ENCODE assay signal across 24 cellular contexts in genomic region chr1:31951276-31951675, GRCh38. TPM values are rescaled to one million over a fixed set of nuclear protein-coding genes. Genes with fewer than 3 reads are reported as not detected.
DNase-seq lines count a peak whose midpoint lies in the region; ATAC-seq and TF ChIP-seq lines count a peak whose summit lies in the region.
"Had no signal": no experiment of that assay in that cellular context is flagged by ENCODE, and none has a peak within 500 bp of the region (broad histone marks: within the 10 kb centered on the region; RNA-seq: fewer than 3 reads in every experiment).

No MANE protein-coding gene starts in this region.

- H3K9me3 ChIP-seq in left ventricle myocardium inferior (replicated peaks) (no peaks in the 10 kb centered on the region), ascending aorta (no peaks in the 10 kb centered on the region), tibial artery (no peaks in the 10 kb centered on the region), testis (no peaks in the 10 kb centered on the region)
- H3K9me3 ChIP-seq in naive thymus-derived CD4-positive, alpha-beta T cell (ENCODE audit: control insufficient read depth in 2 of 3, low read length in 3 of 3): no peaks in the 10 kb centered on the region
- H3K9me3 ChIP-seq: breast epithelium, upper lobe of right lung had no signal

- ATAC-seq in Right ventricle myocardium inferior: no peak
- no peak for ATAC-seq in naive thymus-derived CD4-positive, alpha-beta T cell
- ATAC-seq in activated naive CD8-positive, alpha-beta T cell treated with anti-CD3 and anti-CD28 coated beads, Interleukin-2, amount 50 U/mL, for 24 hours: no peak
- ATAC-seq in HG03280 (IDR thresholded peaks at IDR 0.05; ENCODE audit: unreplicated experiment): no peak
- ATAC-seq: activated CD8-positive, alpha-beta T cell treated with anti-CD3 and anti-CD28 coated beads, Interleukin-2, amount 10 ng/mL, durations not matched to agents 7 days and 5 days; stimulated activated naive B cell treated with anti-CD40 and anti-IgM and Interleukin-4, amounts not matched to agents 10 μg/mL and 1 μg/mL and 100 μg/mL, for 72 hours; upper lobe of right lung had no signal

- H3K4me3 Mint-ChIP-seq in naive thymus-derived CD4-positive, alpha-beta T cell: no peak overlapping the region
- H3K4me3 Mint-ChIP-seq in activated naive CD8-positive, alpha-beta T cell treated with anti-CD3 and anti-CD28 coated beads, Interleukin-2, amount 50 U/mL, for 24 hours: no peak overlapping the region
- H3K4me3 Mint-ChIP-seq: activated CD8-positive, alpha-beta T cell treated with anti-CD3 and anti-CD28 coated beads, Interleukin-2, amount 10 ng/mL, durations not matched to agents 7 days and 5 days; activated naive CD8-positive, alpha-beta T cell treated with anti-CD3 and anti-CD28 coated beads, Interleukin-2, amount 10 ng/mL, durations not matched to agents 7 days and 5 days; dendritic cell treated with granulocyte-macrophage colony-stimulating factor and Interleukin-4, amounts not matched to agents 40 ng/mL and 50 ng/mL, for 4 days; immature natural killer cell; nephron progenitor cell; stimulated activated naive B cell treated with anti-CD40 and anti-IgM and Interleukin-4, amounts not matched to agents 10 μg/mL and 1 μg/mL and 100 μg/mL, for 72 hours had no signal

- no peak for TF ChIP-seq CTCF in left ventricle myocardium inferior (IDR thresholded peaks at IDR 0.05; ENCODE audit: borderline replicate concordance)
- no peak for TF ChIP-seq CTCF in ascending aorta (IDR thresholded peaks at IDR 0.05)
- no peak for TF ChIP-seq CTCF in tibial artery (IDR thresholded peaks at IDR 0.05)
- TF ChIP-seq CTCF in testis (IDR thresholded peaks at IDR 0.05): no peak

- H3K4me3 ChIP-seq in left ventricle myocardium inferior (no peak overlapping the region), ascending aorta (no peak overlapping the region), tibial artery (no peak overlapping the region), testis (no peak overlapping the region)
- H3K4me3 ChIP-seq in naive thymus-derived CD4-positive, alpha-beta T cell (ENCODE audit: low read length): no peak overlapping the region
- H3K4me3 ChIP-seq: breast epithelium, lung, upper lobe of right lung had no signal

- no peaks in the 10 kb centered on the region for H3K27me3 Mint-ChIP-seq in naive thymus-derived CD4-positive, alpha-beta T cell
- H3K27me3 Mint-ChIP-seq in activated naive CD8-positive, alpha-beta T cell treated with anti-CD3 and anti-CD28 coated beads, Interleukin-2, amount 50 U/mL, for 24 hours: no peaks in the 10 kb centered on the region
- H3K27me3 Mint-ChIP-seq: activated naive CD8-positive, alpha-beta T cell treated with anti-CD3 and anti-CD28 coated beads, Interleukin-2, amount 10 ng/mL, durations not matched to agents 7 days and 5 days; CD4-positive, CD25-positive, alpha-beta regulatory T cell; dendritic cell treated with granulocyte-macrophage colony-stimulating factor and Interleukin-4, amounts not matched to agents 40 ng/mL and 50 ng/mL, for 4 days; stimulated activated naive B cell treated with anti-CD40 and anti-IgM and Interleukin-4, amounts not matched to agents 10 μg/mL and 1 μg/mL and 100 μg/mL, for 72 hours had no signal

- H3K27ac Mint-ChIP-seq in naive thymus-derived CD4-positive, alpha-beta T cell: peak overlapping the region in 8 of 9 donors; percentile 23 to 81 (median 50)
- H3K27ac Mint-ChIP-seq in activated naive CD8-positive, alpha-beta T cell treated with anti-CD3 and anti-CD28 coated beads, Interleukin-2, amount 50 U/mL, for 24 hours: no peak overlapping the region
- H3K27ac Mint-ChIP-seq: activated CD8-positive, alpha-beta T cell treated with anti-CD3 and anti-CD28 coated beads, Interleukin-2, amount 10 ng/mL, durations not matched to agents 7 days and 5 days; nephron progenitor cell; stimulated activated naive B cell treated with anti-CD40 and anti-IgM and Interleukin-4, amounts not matched to agents 10 μg/mL and 1 μg/mL and 100 μg/mL, for 72 hours had no signal

- H3K27ac ChIP-seq in left ventricle myocardium inferior (replicated peaks) (peak overlapping the region; percentile 95), ascending aorta (peak overlapping the region; percentile 40 to 52), tibial artery (peak overlapping the region; percentile 29 to 35), testis (no peak overlapping the region)
- H3K27ac ChIP-seq in naive thymus-derived CD4-positive, alpha-beta T cell (ENCODE audit: low read depth, low read length): no peak overlapping the region
- H3K27ac ChIP-seq: breast epithelium, RWPE1, upper lobe of right lung, WERI-Rb-1 had no signal

- POLR2A ChIA-PET in naive thymus-derived CD4-positive, alpha-beta T cell (lab: Charles Lee): interaction anchor here (1.1 to 13.9 kb wide), 4 partner anchors 9 to 20 kb away, joined by 3 to 248 read pairs (median 4); partner anchors contain the start of gene PTP4A2

- DNase-seq in left ventricle myocardium inferior (no peak), Right ventricle myocardium inferior (ENCODE audit: missing footprints) (no peak), ascending aorta (ENCODE audit: low spot score in 2 of 2) (no peak), tibial artery (no peak), testis (no peak)
- no peak for DNase-seq in naive thymus-derived CD4-positive, alpha-beta T cell
- no peak for DNase-seq in activated naive CD8-positive, alpha-beta T cell treated with anti-CD3 and anti-CD28 coated beads, Interleukin-2, amount 50 U/mL, for 24 hours
- DNase-seq: activated CD8-positive, alpha-beta T cell treated with anti-CD3 and anti-CD28 coated beads, Interleukin-2, amount 10 ng/mL, durations not matched to agents 7 days and 5 days; activated naive CD8-positive, alpha-beta T cell treated with anti-CD3 and anti-CD28 coated beads, Interleukin-2, amount 10 ng/mL, durations not matched to agents 7 days and 5 days; activated T-cell treated with anti-CD3 and anti-CD28 coated beads, Interleukin-2, amount 50 U/mL, for 48 hours; CD4-positive, CD25-positive, alpha-beta regulatory T cell; glutamatergic neuron; immature natural killer cell; NCI-H2081; NCI-H510A; nephron progenitor cell; stimulated activated naive B cell treated with anti-CD40 and anti-IgM and Interleukin-4, amounts not matched to agents 10 μg/mL and 1 μg/mL and 100 μg/mL, for 72 hours; upper lobe of right lung; WERI-Rb-1 had no signal

- H3K27me3 ChIP-seq in left ventricle myocardium inferior (ENCODE audit: low read depth) (no peaks in the 10 kb centered on the region), ascending aorta (no peaks in the 10 kb centered on the region), tibial artery (no peaks in the 10 kb centered on the region), testis (no peaks in the 10 kb centered on the region)
- no peaks in the 10 kb centered on the region for H3K27me3 ChIP-seq in naive thymus-derived CD4-positive, alpha-beta T cell (ENCODE audit: control insufficient read depth in 2 of 2, insufficient read depth in 2 of 2, low read length in 2 of 2)
- H3K27me3 ChIP-seq: breast epithelium, upper lobe of right lung had no signal

- peaks cover 26 to 52% (median 48%) of the 10 kb centered on the region in 7 donors for H3K4me1 Mint-ChIP-seq in naive thymus-derived CD4-positive, alpha-beta T cell
- H3K4me1 Mint-ChIP-seq in activated naive CD8-positive, alpha-beta T cell treated with anti-CD3 and anti-CD28 coated beads, Interleukin-2, amount 50 U/mL, for 24 hours: peaks cover 43% of the 10 kb centered on the region

- no peak for TF ChIP-seq POLR2A in testis (IDR thresholded peaks at IDR 0.05)

- WGBS in testis, 2 donors: 55 to 70% methylated on average over 4 of the region's 4 CpGs

- intact Hi-C loops in left ventricle myocardium inferior (cut with micrococcal nuclease): no loop called here
- intact Hi-C loops in Right ventricle myocardium inferior (cut with DNase I): no loop called here
- intact Hi-C loops in ascending aorta (cut with DNase I): loop anchor here (10.0 kb wide), 1 partner anchor 1394 kb away; no protein-coding TSS in a partner anchor
- intact Hi-C loops in naive thymus-derived CD4-positive, alpha-beta T cell (cut with micrococcal nuclease): no loop called here
- intact Hi-C loops in tibial artery (cut with DNase I; ENCODE audit: low total_unique reads): no loop called here
- intact Hi-C loops in testis (cut with DNase I; ENCODE audit: low total_unique reads): no loop called here

- H3K9me3 Mint-ChIP-seq in naive thymus-derived CD4-positive, alpha-beta T cell: peaks cover 0 to 1% (median 0%) of the 10 kb centered on the region in 11 donors
- no peaks in the 10 kb centered on the region for H3K9me3 Mint-ChIP-seq in activated naive CD8-positive, alpha-beta T cell treated with anti-CD3 and anti-CD28 coated beads, Interleukin-2, amount 50 U/mL, for 24 hours
- H3K9me3 Mint-ChIP-seq: activated naive CD8-positive, alpha-beta T cell treated with anti-CD3 and anti-CD28 coated beads, Interleukin-2, amount 10 ng/mL, durations not matched to agents 7 days and 5 days; CD4-positive, CD25-positive, alpha-beta regulatory T cell; dendritic cell treated with granulocyte-macrophage colony-stimulating factor and Interleukin-4, amounts not matched to agents 40 ng/mL and 50 ng/mL, for 4 days; immature natural killer cell; nephron progenitor cell; stimulated activated naive B cell treated with anti-CD40 and anti-IgM and Interleukin-4, amounts not matched to agents 10 μg/mL and 1 μg/mL and 100 μg/mL, for 72 hours had no signal

- CTCF ChIA-PET in naive thymus-derived CD4-positive, alpha-beta T cell (lab: Charles Lee): interaction anchor here (0.6 to 3.4 kb wide), 3 partner anchors 13 to 190 kb away, joined by 3 to 14 read pairs (median 4); no protein-coding TSS in a partner anchor

- H3K36me3 ChIP-seq in left ventricle myocardium inferior (no peaks in the 10 kb centered on the region), ascending aorta (no peaks in the 10 kb centered on the region), tibial artery (no peaks in the 10 kb centered on the region), testis (ENCODE audit: low read depth, missing control alignments) (no peaks in the 10 kb centered on the region)
- no peaks in the 10 kb centered on the region for H3K36me3 ChIP-seq in naive thymus-derived CD4-positive, alpha-beta T cell (ENCODE audit: control insufficient read depth in 2 of 3, insufficient read depth in 3 of 3, low read length in 3 of 3)
- H3K36me3 ChIP-seq: breast epithelium, upper lobe of right lung, WERI-Rb-1 had no signal

- H3K4me1 ChIP-seq in left ventricle myocardium inferior (peaks cover 56% of the 10 kb centered on the region), ascending aorta (peaks cover 20 to 29% of the 10 kb centered on the region in 2 donors), tibial artery (peaks cover 10 to 25% (median 16%) of the 10 kb centered on the region in 4 donors), testis (peaks cover 21% of the 10 kb centered on the region)
- peaks cover 21 to 22% of the 10 kb centered on the region in 2 donors for H3K4me1 ChIP-seq in naive thymus-derived CD4-positive, alpha-beta T cell (ENCODE audit: control insufficient read depth in 2 of 2, insufficient read depth in 2 of 2, low read length in 2 of 2)

- peaks cover 0 to 4% (median 0%) of the 10 kb centered on the region in 5 donors for H3K36me3 Mint-ChIP-seq in naive thymus-derived CD4-positive, alpha-beta T cell
- no peaks in the 10 kb centered on the region for H3K36me3 Mint-ChIP-seq in activated naive CD8-positive, alpha-beta T cell treated with anti-CD3 and anti-CD28 coated beads, Interleukin-2, amount 50 U/mL, for 24 hours (ENCODE audit: low read depth)
- H3K36me3 Mint-ChIP-seq: activated naive CD8-positive, alpha-beta T cell treated with anti-CD3 and anti-CD28 coated beads, Interleukin-2, amount 10 ng/mL, durations not matched to agents 7 days and 5 days; CD4-positive, CD25-positive, alpha-beta regulatory T cell had no signal

RNA-seq across cellular contexts. Expression of gene PTP4A2, which starts 13.1 kb away (rescaled TPM):
- total RNA-seq in left ventricle myocardium inferior: 203 TPM
- total RNA-seq in Right ventricle myocardium inferior: 249 TPM
- 174 TPM for total RNA-seq in ascending aorta
- 100 to 1,000 TPM; 196 to 449 (median 271) TPM for total RNA-seq in naive thymus-derived CD4-positive, alpha-beta T cell
- polyA plus RNA-seq in naive thymus-derived CD4-positive, alpha-beta T cell: 100 to 1,000 TPM; 276 to 398 TPM
- 100 to 1,000 TPM; 137 to 189 TPM for total RNA-seq in testis
- 305 TPM for polyA plus RNA-seq in testis (ENCODE audit: insufficient read depth, low read depth, low replicate concordance)

Comparison
In these comparisons a context has a peak if more than half of its experiments do, and no peak if none do; other contexts are left out.
1. H3K27ac ChIP-seq: peak in left ventricle myocardium inferior (single experiment), ascending aorta (2 of 2) and tibial artery (2 of 2); none in naive thymus-derived CD4-positive, alpha-beta T cell (single experiment) and testis (0 of 2).